9 cellular contexts compared by ENCODE assay signal in genomic region chr19:14585187-14585586, GRCh38. TPM values are rescaled to one million over a fixed set of nuclear protein-coding genes. Genes with fewer than 3 reads are reported as not detected.
A peak's percentile ranks its signal among the peaks of the same experiment; 100 is the strongest.
DNase-seq lines count a peak whose midpoint lies in the region; ATAC-seq, FAIRE-seq and TF ChIP-seq lines count a peak whose summit lies in the region.
"Not testable (repeated sequence)": the region's sequence is repeated elsewhere in the genome, so short reads cannot be mapped to it uniquely, and the experiment has no call there.
"Had no signal": no experiment of that assay in that cellular context is flagged by ENCODE, and none has a peak within 500 bp of the region (broad histone marks: within the 10 kb centered on the region; RNA-seq: fewer than 3 reads in every experiment).

No MANE protein-coding gene starts in this region.

- peaks cover 44 to 53% of the 10 kb centered on the region in 2 donors for H3K36me3 Mint-ChIP-seq in stimulated activated naive B cell treated with anti-CD40 and anti-IgM and Interleukin-4, amounts not matched to agents 10 μg/mL and 1 μg/mL and 100 μg/mL, for 72 hours

- not testable (repeated sequence) for DNase-seq in GM12892 (ENCODE audit: insufficient read length)
- DNase-seq in SIG-M5 treated with dmso at 0.1 percent for 504 hours (lab: John Stamatoyannopoulos, UW; ENCODE audit: unreplicated experiment) (peak; percentile 19), glomerular visceral epithelial cell (ENCODE audit: extremely low spot score) (peak; percentile 30)
- DNase-seq in activated naive CD4-positive, alpha-beta T cell treated with Interleukin-2 at 50 U/mL for 16 hours = peak; percentile 62
- DNase-seq in stimulated activated naive B cell treated with anti-CD40 and anti-IgM and Interleukin-4, amounts not matched to agents 10 μg/mL and 1 μg/mL and 100 μg/mL, for 72 hours = peak; percentile 77

- FAIRE-seq in GM12892 (lab: Jason Lieb, UNC) = peak; percentile 99

- not testable (repeated sequence) for TF ChIP-seq POLR2A in GM12892 (IDR thresholded peaks at IDR 0.05; ENCODE audit: low read depth, low read length)

- H3K27me3 Mint-ChIP-seq in stimulated activated naive B cell treated with anti-CD40 and anti-IgM and Interleukin-4, amounts not matched to agents 10 μg/mL and 1 μg/mL and 100 μg/mL, for 72 hours = not testable (repeated sequence)

- peak overlapping the region; percentile 98 for H3K27ac Mint-ChIP-seq in stimulated activated naive B cell treated with anti-CD40 and anti-IgM and Interleukin-4, amounts not matched to agents 10 μg/mL and 1 μg/mL and 100 μg/mL, for 72 hours

- ATAC-seq in GM21367 (IDR thresholded peaks at IDR 0.05; ENCODE audit: unreplicated experiment) (peak; percentile 55), HG02852 (IDR thresholded peaks at IDR 0.05; ENCODE audit: unreplicated experiment) (peak; percentile 67), HG03520 (IDR thresholded peaks at IDR 0.05; ENCODE audit: unreplicated experiment) (peak; percentile 65)
- peak; percentile 82 to 83 for ATAC-seq in stimulated activated naive B cell treated with anti-CD40 and anti-IgM and Interleukin-4, amounts not matched to agents 10 μg/mL and 1 μg/mL and 100 μg/mL, for 72 hours (replicated peaks)

- H3K9me3 Mint-ChIP-seq in stimulated activated naive B cell treated with anti-CD40 and anti-IgM and Interleukin-4, amounts not matched to agents 10 μg/mL and 1 μg/mL and 100 μg/mL, for 72 hours = not testable (repeated sequence)

- peak overlapping the region; percentile 94 to 97 for H3K4me3 Mint-ChIP-seq in stimulated activated naive B cell treated with anti-CD40 and anti-IgM and Interleukin-4, amounts not matched to agents 10 μg/mL and 1 μg/mL and 100 μg/mL, for 72 hours

- H3K4me1 Mint-ChIP-seq in stimulated activated naive B cell treated with anti-CD40 and anti-IgM and Interleukin-4, amounts not matched to agents 10 μg/mL and 1 μg/mL and 100 μg/mL, for 72 hours = peaks cover 37 to 64% of the 10 kb centered on the region in 2 donors

RNA-seq across cellular contexts. Expression of gene CLEC17A, which starts 2.3 kb away (rescaled TPM):
- 67.4 TPM for polyA plus RNA-seq in GM12892 (2012; ENCODE audit: missing spikeins)
- polyA plus RNA-seq: neural cell had no signal

RNA-seq across cellular contexts. Expression of gene NDUFB7, which starts 13.3 kb away (rescaled TPM):
- 95.4 TPM for polyA plus RNA-seq in GM12892 (2012; ENCODE audit: missing spikeins)

RNA-seq across cellular contexts. Expression of gene TECR, which starts 55.8 kb away (rescaled TPM):
- polyA plus RNA-seq in GM12892 (2012; ENCODE audit: missing spikeins) = 29.1 TPM
